Comparison of ENCODE assay signal across 1 cellular context in the genomic region with DNA sequence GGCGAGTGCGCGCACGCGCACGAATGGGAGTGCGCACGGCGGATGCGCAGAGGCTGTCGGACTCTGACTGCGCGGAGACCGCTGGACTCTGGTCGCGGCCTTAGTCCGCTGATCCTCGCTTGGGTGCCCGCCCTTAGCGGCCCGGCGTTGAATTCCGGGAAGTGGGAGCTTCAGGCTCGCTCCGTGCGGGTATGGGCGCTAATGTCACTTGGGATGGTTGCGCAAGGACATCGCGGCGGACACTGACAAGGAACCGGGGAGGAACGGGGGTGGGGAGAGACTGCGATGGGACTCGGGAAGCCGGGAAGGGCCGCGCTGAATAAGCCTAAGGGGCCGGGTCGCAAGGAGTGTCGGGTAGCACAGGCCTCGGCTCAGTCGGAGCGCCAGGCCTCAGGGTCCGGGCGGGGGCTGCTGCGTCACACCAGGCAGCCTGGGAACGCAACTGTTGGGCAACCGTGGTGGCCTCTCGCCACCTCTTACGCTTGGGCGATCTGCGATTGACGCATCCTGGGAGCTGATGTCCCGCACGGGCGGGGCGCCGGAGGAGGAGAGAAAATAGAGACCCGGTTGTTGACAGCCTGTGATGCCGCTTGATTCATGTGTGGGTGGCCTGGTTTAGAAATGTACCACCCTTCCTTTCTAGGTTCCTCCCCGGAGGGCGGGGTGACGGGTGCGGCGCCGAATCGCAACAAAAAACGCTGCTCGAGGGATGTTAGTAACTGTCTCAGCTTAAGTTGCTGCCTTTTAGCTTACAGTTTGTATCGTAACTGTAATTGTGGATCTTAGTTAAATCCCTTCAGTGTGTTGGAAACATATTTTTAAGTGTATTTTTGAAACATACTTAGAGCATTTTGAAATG.
TF ChIP-seq lines count a peak whose summit lies in the region.

No MANE protein-coding gene starts in this region.

TF ChIP-seq in K562, 482 proteins besides CTCF, POLR2A, EP300 and RAD21 (continued from another document and continues in another):
- TF ChIP-seq, protein P1, sequence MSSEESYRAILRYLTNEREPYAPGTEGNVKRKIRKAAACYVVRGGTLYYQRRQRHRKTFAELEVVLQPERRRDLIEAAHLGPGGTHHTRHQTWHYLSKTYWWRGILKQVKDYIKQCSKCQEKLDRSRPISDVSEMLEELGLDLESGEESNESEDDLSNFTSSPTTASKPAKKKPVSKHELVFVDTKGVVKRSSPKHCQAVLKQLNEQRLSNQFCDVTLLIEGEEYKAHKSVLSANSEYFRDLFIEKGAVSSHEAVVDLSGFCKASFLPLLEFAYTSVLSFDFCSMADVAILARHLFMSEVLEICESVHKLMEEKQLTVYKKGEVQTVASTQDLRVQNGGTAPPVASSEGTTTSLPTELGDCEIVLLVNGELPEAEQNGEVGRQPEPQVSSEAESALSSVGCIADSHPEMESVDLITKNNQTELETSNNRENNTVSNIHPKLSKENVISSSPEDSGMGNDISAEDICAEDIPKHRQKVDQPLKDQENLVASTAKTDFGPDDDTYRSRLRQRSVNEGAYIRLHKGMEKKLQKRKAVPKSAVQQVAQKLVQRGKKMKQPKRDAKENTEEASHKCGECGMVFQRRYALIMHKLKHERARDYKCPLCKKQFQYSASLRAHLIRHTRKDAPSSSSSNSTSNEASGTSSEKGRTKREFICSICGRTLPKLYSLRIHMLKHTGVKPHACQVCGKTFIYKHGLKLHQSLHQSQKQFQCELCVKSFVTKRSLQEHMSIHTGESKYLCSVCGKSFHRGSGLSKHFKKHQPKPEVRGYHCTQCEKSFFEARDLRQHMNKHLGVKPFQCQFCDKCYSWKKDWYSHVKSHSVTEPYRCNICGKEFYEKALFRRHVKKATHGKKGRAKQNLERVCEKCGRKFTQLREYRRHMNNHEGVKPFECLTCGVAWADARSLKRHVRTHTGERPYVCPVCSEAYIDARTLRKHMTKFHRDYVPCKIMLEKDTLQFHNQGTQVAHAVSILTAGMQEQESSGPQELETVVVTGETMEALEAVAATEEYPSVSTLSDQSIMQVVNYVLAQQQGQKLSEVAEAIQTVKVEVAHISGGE (CRISPR knock-in tag; IDR thresholded peaks at IDR 0.05) = peak in 2 of 3 experiments; percentile 34 to 51; a peak in 1 of 6 replicates
- TF ChIP-seq, protein P2, sequence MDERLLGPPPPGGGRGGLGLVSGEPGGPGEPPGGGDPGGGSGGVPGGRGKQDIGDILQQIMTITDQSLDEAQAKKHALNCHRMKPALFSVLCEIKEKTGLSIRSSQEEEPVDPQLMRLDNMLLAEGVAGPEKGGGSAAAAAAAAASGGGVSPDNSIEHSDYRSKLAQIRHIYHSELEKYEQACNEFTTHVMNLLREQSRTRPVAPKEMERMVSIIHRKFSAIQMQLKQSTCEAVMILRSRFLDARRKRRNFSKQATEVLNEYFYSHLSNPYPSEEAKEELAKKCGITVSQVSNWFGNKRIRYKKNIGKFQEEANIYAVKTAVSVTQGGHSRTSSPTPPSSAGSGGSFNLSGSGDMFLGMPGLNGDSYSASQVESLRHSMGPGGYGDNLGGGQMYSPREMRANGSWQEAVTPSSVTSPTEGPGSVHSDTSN (CRISPR knock-in tag; IDR thresholded peaks at IDR 0.05; ENCODE audit: low read depth) = peak; percentile 65; the same call in 1 of the 2 replicates
- TF ChIP-seq, protein P2 (tag; conservative IDR thresholded peaks at IDR 0.05; ENCODE audit: low read depth) = peak; percentile 98
- no peak for TF ChIP-seq TGIF2 (CRISPR knock-in tag; IDR thresholded peaks at IDR 0.05)
- TF ChIP-seq, protein P3, sequence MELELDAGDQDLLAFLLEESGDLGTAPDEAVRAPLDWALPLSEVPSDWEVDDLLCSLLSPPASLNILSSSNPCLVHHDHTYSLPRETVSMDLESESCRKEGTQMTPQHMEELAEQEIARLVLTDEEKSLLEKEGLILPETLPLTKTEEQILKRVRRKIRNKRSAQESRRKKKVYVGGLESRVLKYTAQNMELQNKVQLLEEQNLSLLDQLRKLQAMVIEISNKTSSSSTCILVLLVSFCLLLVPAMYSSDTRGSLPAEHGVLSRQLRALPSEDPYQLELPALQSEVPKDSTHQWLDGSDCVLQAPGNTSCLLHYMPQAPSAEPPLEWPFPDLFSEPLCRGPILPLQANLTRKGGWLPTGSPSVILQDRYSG (tag; conservative IDR thresholded peaks at IDR 0.05; ENCODE audit: low read depth) = 0 out of 2 replicates have a peak, but pooled peaks have one; percentile 8
- no peak for TF ChIP-seq SREBF1 (IDR thresholded peaks at IDR 0.05; ENCODE audit: borderline replicate concordance, low read depth, low read length)
- TF ChIP-seq, protein P4, sequence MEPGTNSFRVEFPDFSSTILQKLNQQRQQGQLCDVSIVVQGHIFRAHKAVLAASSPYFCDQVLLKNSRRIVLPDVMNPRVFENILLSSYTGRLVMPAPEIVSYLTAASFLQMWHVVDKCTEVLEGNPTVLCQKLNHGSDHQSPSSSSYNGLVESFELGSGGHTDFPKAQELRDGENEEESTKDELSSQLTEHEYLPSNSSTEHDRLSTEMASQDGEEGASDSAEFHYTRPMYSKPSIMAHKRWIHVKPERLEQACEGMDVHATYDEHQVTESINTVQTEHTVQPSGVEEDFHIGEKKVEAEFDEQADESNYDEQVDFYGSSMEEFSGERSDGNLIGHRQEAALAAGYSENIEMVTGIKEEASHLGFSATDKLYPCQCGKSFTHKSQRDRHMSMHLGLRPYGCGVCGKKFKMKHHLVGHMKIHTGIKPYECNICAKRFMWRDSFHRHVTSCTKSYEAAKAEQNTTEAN (CRISPR knock-in tag; IDR thresholded peaks at IDR 0.05) = no peak
- no peak for TF ChIP-seq MAFG (tag; conservative IDR thresholded peaks at IDR 0.05)
- TF ChIP-seq MTA1 (IDR thresholded peaks at IDR 0.05; ENCODE audit: borderline replicate concordance) = peak; percentile 67; the same call in 1 of the 2 replicates
- TF ChIP-seq TCF3 (CRISPR knock-in tag; IDR thresholded peaks at IDR 0.05) = peak; percentile 27
- TF ChIP-seq, protein P5, sequence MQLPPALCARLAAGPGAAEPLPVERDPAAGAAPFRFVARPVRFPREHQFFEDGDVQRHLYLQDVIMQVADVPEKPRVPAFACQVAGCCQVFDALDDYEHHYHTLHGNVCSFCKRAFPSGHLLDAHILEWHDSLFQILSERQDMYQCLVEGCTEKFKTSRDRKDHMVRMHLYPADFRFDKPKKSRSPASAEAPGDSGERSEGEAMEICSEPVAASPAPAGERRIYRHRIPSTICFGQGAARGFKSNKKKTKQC (CRISPR knock-in tag; IDR thresholded peaks at IDR 0.05) = peak; percentile 91; the same call in 1 of the 2 replicates
- TF ChIP-seq, protein P6, sequence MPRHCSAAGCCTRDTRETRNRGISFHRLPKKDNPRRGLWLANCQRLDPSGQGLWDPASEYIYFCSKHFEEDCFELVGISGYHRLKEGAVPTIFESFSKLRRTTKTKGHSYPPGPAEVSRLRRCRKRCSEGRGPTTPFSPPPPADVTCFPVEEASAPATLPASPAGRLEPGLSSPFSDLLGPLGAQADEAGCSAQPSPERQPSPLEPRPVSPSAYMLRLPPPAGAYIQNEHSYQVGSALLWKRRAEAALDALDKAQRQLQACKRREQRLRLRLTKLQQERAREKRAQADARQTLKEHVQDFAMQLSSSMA (CRISPR knock-in tag; IDR thresholded peaks at IDR 0.05) = no peak
- TF ChIP-seq, protein P7, sequence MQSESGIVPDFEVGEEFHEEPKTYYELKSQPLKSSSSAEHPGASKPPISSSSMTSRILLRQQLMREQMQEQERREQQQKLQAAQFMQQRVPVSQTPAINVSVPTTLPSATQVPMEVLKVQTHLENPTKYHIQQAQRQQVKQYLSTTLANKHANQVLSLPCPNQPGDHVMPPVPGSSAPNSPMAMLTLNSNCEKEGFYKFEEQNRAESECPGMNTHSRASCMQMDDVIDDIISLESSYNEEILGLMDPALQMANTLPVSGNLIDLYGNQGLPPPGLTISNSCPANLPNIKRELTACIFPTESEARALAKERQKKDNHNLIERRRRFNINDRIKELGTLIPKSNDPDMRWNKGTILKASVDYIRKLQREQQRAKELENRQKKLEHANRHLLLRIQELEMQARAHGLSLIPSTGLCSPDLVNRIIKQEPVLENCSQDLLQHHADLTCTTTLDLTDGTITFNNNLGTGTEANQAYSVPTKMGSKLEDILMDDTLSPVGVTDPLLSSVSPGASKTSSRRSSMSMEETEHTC (IDR thresholded peaks at IDR 0.05) = 0 out of 2 replicates have a peak, but pooled peaks have one; percentile 18
- TF ChIP-seq SIN3B (IDR thresholded peaks at IDR 0.05; ENCODE audit: low read depth) = peak; percentile 55; the same call in 1 of the 2 replicates
- no peak for TF ChIP-seq ILK (tag; IDR thresholded peaks at IDR 0.05; ENCODE audit: borderline replicate concordance, low read depth)
- TF ChIP-seq PRPF4 (IDR thresholded peaks at IDR 0.05; ENCODE audit: insufficient read depth, low read depth, low read length, poor library complexity, severe bottlenecking) = peak; percentile 72
- peak; percentile 74; the same call in 1 of the 2 replicates for TF ChIP-seq TOE1 (IDR thresholded peaks at IDR 0.05; ENCODE audit: borderline replicate concordance)
- peak; percentile 72; the same call in 1 of the 2 replicates for TF ChIP-seq TOE1 (CRISPR knock-in tag; IDR thresholded peaks at IDR 0.05; ENCODE audit: borderline replicate concordance, low read depth)
- TF ChIP-seq DIDO1 (tag; IDR thresholded peaks at IDR 0.05; ENCODE audit: low read depth) = peak; percentile 67; the same call in 1 of the 2 replicates
- no peak for TF ChIP-seq ZNF785 (CRISPR knock-in tag; IDR thresholded peaks at IDR 0.05)
- peak; percentile 88 for TF ChIP-seq TAF9B (IDR thresholded peaks at IDR 0.05; ENCODE audit: partially characterized antibody)
- no peak for TF ChIP-seq ZNF224 (CRISPR knock-in tag; IDR thresholded peaks at IDR 0.05)
- 0 out of 2 replicates have a peak, but pooled peaks have one; percentile 20 for TF ChIP-seq HDGF (IDR thresholded peaks at IDR 0.05)
- peak; percentile 24 for TF ChIP-seq ZFP36 (IDR thresholded peaks at IDR 0.05; ENCODE audit: low read depth, low read length, partially characterized antibody)
- TF ChIP-seq SUPT5H (IDR thresholded peaks at IDR 0.05) = peak; percentile 98
- peak; percentile 76; the same call in 1 of the 2 replicates for TF ChIP-seq ZC3H4 (CRISPR knock-in tag; IDR thresholded peaks at IDR 0.05; ENCODE audit: borderline replicate concordance)
- no peak for TF ChIP-seq ESRRB (CRISPR knock-in tag; IDR thresholded peaks at IDR 0.05; ENCODE audit: borderline replicate concordance)
- TF ChIP-seq NRF1 (conservative IDR thresholded peaks at IDR 0.05 in 1 of 2, IDR thresholded peaks at IDR 0.05 in 1 of 2) = peak; percentile 98
- TF ChIP-seq PHF8 (IDR thresholded peaks at IDR 0.05; ENCODE audit: borderline replicate concordance, low read length) = peak; percentile 96
- TF ChIP-seq ZNF174 (CRISPR knock-in tag; IDR thresholded peaks at IDR 0.05) = peak; percentile 72; the same call in 1 of the 2 replicates
- peak; percentile 99 for TF ChIP-seq MEIS2 (IDR thresholded peaks at IDR 0.05; ENCODE audit: partially characterized antibody)
- TF ChIP-seq FOXJ2 (tag; IDR thresholded peaks at IDR 0.05) = no peak; the same call in 1 of the 2 replicates
- TF ChIP-seq, protein P8, sequence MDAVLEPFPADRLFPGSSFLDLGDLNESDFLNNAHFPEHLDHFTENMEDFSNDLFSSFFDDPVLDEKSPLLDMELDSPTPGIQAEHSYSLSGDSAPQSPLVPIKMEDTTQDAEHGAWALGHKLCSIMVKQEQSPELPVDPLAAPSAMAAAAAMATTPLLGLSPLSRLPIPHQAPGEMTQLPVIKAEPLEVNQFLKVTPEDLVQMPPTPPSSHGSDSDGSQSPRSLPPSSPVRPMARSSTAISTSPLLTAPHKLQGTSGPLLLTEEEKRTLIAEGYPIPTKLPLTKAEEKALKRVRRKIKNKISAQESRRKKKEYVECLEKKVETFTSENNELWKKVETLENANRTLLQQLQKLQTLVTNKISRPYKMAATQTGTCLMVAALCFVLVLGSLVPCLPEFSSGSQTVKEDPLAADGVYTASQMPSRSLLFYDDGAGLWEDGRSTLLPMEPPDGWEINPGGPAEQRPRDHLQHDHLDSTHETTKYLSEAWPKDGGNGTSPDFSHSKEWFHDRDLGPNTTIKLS (IDR thresholded peaks at IDR 0.05; ENCODE audit: borderline replicate concordance, low read depth) = peak; percentile 71
- no peak for TF ChIP-seq POLR3G (IDR thresholded peaks at IDR 0.05; ENCODE audit: extremely low read depth, insufficient read length, insufficient replicate concordance)
- 0 out of 2 replicates have a peak, but pooled peaks have one; percentile 34 for TF ChIP-seq ZNF57 (CRISPR knock-in tag; IDR thresholded peaks at IDR 0.05)
- TF ChIP-seq NR2C2 (CRISPR knock-in tag; IDR thresholded peaks at IDR 0.05) = no peak
- TF ChIP-seq NR2C2 (tag; IDR thresholded peaks at IDR 0.05) = no peak; the same call in 1 of the 2 replicates
- peak; percentile 100 for TF ChIP-seq CEBPB (tag; IDR thresholded peaks at IDR 0.05)
- TF ChIP-seq, protein P9, sequence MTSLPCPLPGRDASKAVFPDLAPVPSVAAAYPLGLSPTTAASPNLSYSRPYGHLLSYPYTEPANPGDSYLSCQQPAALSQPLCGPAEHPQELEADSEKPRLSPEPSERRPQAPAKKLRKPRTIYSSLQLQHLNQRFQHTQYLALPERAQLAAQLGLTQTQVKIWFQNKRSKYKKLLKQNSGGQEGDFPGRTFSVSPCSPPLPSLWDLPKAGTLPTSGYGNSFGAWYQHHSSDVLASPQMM (CRISPR knock-in tag; IDR thresholded peaks at IDR 0.05) = no peak
- TF ChIP-seq CSDE1 (IDR thresholded peaks at IDR 0.05) = no peak
- TF ChIP-seq ZNF79 (CRISPR knock-in tag; IDR thresholded peaks at IDR 0.05; ENCODE audit: low read depth) = no peak
- TF ChIP-seq FOXK2 (conservative IDR thresholded peaks at IDR 0.05 in 1 of 2, IDR thresholded peaks at IDR 0.05 in 1 of 2; ENCODE audit: low read depth in 2 of 2) = peak; percentile 90 to 92
- TF ChIP-seq, protein P10, sequence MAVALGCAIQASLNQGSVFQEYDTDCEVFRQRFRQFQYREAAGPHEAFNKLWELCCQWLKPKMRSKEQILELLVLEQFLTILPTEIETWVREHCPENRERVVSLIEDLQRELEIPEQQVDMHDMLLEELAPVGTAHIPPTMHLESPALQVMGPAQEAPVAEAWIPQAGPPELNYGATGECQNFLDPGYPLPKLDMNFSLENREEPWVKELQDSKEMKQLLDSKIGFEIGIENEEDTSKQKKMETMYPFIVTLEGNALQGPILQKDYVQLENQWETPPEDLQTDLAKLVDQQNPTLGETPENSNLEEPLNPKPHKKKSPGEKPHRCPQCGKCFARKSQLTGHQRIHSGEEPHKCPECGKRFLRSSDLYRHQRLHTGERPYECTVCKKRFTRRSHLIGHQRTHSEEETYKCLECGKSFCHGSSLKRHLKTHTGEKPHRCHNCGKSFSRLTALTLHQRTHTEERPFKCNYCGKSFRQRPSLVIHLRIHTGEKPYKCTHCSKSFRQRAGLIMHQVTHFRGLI (CRISPR knock-in tag; IDR thresholded peaks at IDR 0.05) = no peak
